Comparison of ENCODE assay signal across 8 cellular contexts in genomic region chr1:62800825-62801306, GRCh38. TPM values are rescaled to one million over a fixed set of nuclear protein-coding genes. Genes with fewer than 3 reads are reported as not detected.
DNase-seq lines count a peak whose midpoint lies in the region; ATAC-seq, FAIRE-seq and TF ChIP-seq lines count a peak whose summit lies in the region.

No MANE protein-coding gene starts in this region.

- peak; percentile 99 for ATAC-seq in GM21515 (IDR thresholded peaks at IDR 0.05; ENCODE audit: unreplicated experiment)
- ATAC-seq in HG03558 (IDR thresholded peaks at IDR 0.05; ENCODE audit: extremely low read depth, unreplicated experiment): peak; percentile 99
- ATAC-seq in central memory CD8-positive, alpha-beta T cell (replicated peaks; ENCODE audit: extremely low read depth, poor library complexity, severe bottlenecking): peak; percentile 52
- no peak for ATAC-seq in GM23338

- no peak for TF ChIP-seq CTCF in GM23338 (conservative IDR thresholded peaks at IDR 0.05; ENCODE audit: low read depth in 2 of 2)

- intact Hi-C loops in activated CD4-positive, alpha-beta T cell treated with anti-CD3 and anti-CD28 coated beads, Interleukin-2, amount 10 ng/mL, durations not matched to agents 24 days and 14 days (cut with micrococcal nuclease): no loop called here

- peaks cover 4% of the 10 kb centered on the region for H3K36me3 Mint-ChIP-seq in central memory CD8-positive, alpha-beta T cell (ENCODE audit: insufficient read depth)
- no peaks in the 10 kb centered on the region for H3K36me3 Mint-ChIP-seq in GM23338 (ENCODE audit: low read depth)
- peaks cover 3 to 20% (median 4%) of the 10 kb centered on the region in 3 donors for H3K36me3 Mint-ChIP-seq in CD8-positive, alpha-beta memory T cell
- H3K36me3 Mint-ChIP-seq in activated CD4-positive, alpha-beta T cell treated with anti-CD3 and anti-CD28 coated beads, Interleukin-2, amount 10 ng/mL, durations not matched to agents 24 days and 14 days (ENCODE audit: low read depth): peaks cover 1% of the 10 kb centered on the region

- no peaks in the 10 kb centered on the region for H3K27me3 Mint-ChIP-seq in central memory CD8-positive, alpha-beta T cell
- H3K27me3 Mint-ChIP-seq in GM23338 (ENCODE audit: insufficient read depth, low read depth, poor library complexity): no peaks in the 10 kb centered on the region
- no peaks in the 10 kb centered on the region for H3K27me3 Mint-ChIP-seq in CD8-positive, alpha-beta memory T cell
- H3K27me3 Mint-ChIP-seq in activated CD4-positive, alpha-beta T cell treated with anti-CD3 and anti-CD28 coated beads, Interleukin-2, amount 10 ng/mL, durations not matched to agents 24 days and 14 days: no peaks in the 10 kb centered on the region

- no peaks in the 10 kb centered on the region for H3F3A ChIP-seq in GM23338 (replicated peaks; ENCODE audit: low read depth)

- H2AFZ ChIP-seq in GM23338: no peak overlapping the region

- H3K27ac ChIP-seq in GM23338 (ENCODE audit: low read depth): no peak overlapping the region
- H3K27ac ChIP-seq in CD8-positive, alpha-beta memory T cell (ENCODE audit: low read depth, low read length): no peak overlapping the region

- no peak overlapping the region for H3K27ac Mint-ChIP-seq in central memory CD8-positive, alpha-beta T cell (ENCODE audit: low read depth)
- H3K27ac Mint-ChIP-seq in GM23338: no peak overlapping the region
- H3K27ac Mint-ChIP-seq in CD8-positive, alpha-beta memory T cell: no peak overlapping the region
- H3K27ac Mint-ChIP-seq in activated CD4-positive, alpha-beta T cell treated with anti-CD3 and anti-CD28 coated beads, Interleukin-2, amount 10 ng/mL, durations not matched to agents 24 days and 14 days: no peak overlapping the region

- peak; percentile 94 for FAIRE-seq in GM12891 (lab: Jason Lieb, UNC)

- H3K27me3 ChIP-seq in GM23338 (ENCODE audit: insufficient read depth): no peaks in the 10 kb centered on the region
- H3K27me3 ChIP-seq in CD8-positive, alpha-beta memory T cell (ENCODE audit: insufficient read depth, low read length, poor library complexity, severe bottlenecking): no peaks in the 10 kb centered on the region

- no peaks in the 10 kb centered on the region for H3K4me1 ChIP-seq in GM23338 (ENCODE audit: insufficient read depth)
- no peaks in the 10 kb centered on the region for H3K4me1 ChIP-seq in CD8-positive, alpha-beta memory T cell (ENCODE audit: insufficient read depth, low read length)

- TF ChIP-seq POLR2A in GM12891 (IDR thresholded peaks at IDR 0.05; ENCODE audit: low read depth, low read length): peak; percentile 62

- H3K4me3 Mint-ChIP-seq in central memory CD8-positive, alpha-beta T cell: no peak overlapping the region
- no peak overlapping the region for H3K4me3 Mint-ChIP-seq in GM23338
- H3K4me3 Mint-ChIP-seq in CD8-positive, alpha-beta memory T cell: no peak overlapping the region
- H3K4me3 Mint-ChIP-seq in activated CD4-positive, alpha-beta T cell treated with anti-CD3 and anti-CD28 coated beads, Interleukin-2, amount 10 ng/mL, durations not matched to agents 24 days and 14 days: no peak overlapping the region

- H3K79me2 ChIP-seq in GM23338 (replicated peaks; ENCODE audit: insufficient read depth): peaks cover 14% of the 10 kb centered on the region

- CTCF ChIA-PET in CD8-positive, alpha-beta memory T cell (lab: Charles Lee): no interaction called here

- no peaks in the 10 kb centered on the region for H3K36me3 ChIP-seq in GM23338 (ENCODE audit: insufficient read depth)
- H3K36me3 ChIP-seq in CD8-positive, alpha-beta memory T cell (ENCODE audit: insufficient read depth, low read length): no peaks in the 10 kb centered on the region

- no peaks in the 10 kb centered on the region for H3K9me3 Mint-ChIP-seq in central memory CD8-positive, alpha-beta T cell
- H3K9me3 Mint-ChIP-seq in GM23338: no peaks in the 10 kb centered on the region
- no peaks in the 10 kb centered on the region for H3K9me3 Mint-ChIP-seq in CD8-positive, alpha-beta memory T cell
- H3K9me3 Mint-ChIP-seq in activated CD4-positive, alpha-beta T cell treated with anti-CD3 and anti-CD28 coated beads, Interleukin-2, amount 10 ng/mL, durations not matched to agents 24 days and 14 days: no peaks in the 10 kb centered on the region

- no peaks in the 10 kb centered on the region for H4K20me1 ChIP-seq in GM23338 (replicated peaks; ENCODE audit: insufficient read depth)

- H3K4me3 ChIP-seq in GM23338: no peak overlapping the region
- H3K4me3 ChIP-seq in CD8-positive, alpha-beta memory T cell (ENCODE audit: low read length): no peak overlapping the region

- no peaks in the 10 kb centered on the region for H3K9me2 ChIP-seq in GM23338 (ENCODE audit: insufficient read depth)

- DNase-seq in GM12891 (ENCODE audit: insufficient read length, low spot score) (peak; percentile 31), GM23338 (ENCODE audit: low spot score) (no peak), NCI-H1048 (lab: John Stamatoyannopoulos, UW) (no peak)
- DNase-seq in central memory CD8-positive, alpha-beta T cell (ENCODE audit: low spot score in 2 of 2): no peak
- no peak for DNase-seq in CD8-positive, alpha-beta memory T cell
- DNase-seq in activated CD4-positive, alpha-beta T cell treated with anti-CD3 and anti-CD28 coated beads, Interleukin-2, amount 10 ng/mL, durations not matched to agents 24 days and 14 days: no peak

- H3K4me1 Mint-ChIP-seq in central memory CD8-positive, alpha-beta T cell: peaks cover 8% of the 10 kb centered on the region
- H3K4me1 Mint-ChIP-seq in GM23338: no peaks in the 10 kb centered on the region; the same call in 2 of the 3 replicates
- peaks cover 4 to 9% (median 7%) of the 10 kb centered on the region in 3 donors for H3K4me1 Mint-ChIP-seq in CD8-positive, alpha-beta memory T cell
- peaks cover 13% of the 10 kb centered on the region for H3K4me1 Mint-ChIP-seq in activated CD4-positive, alpha-beta T cell treated with anti-CD3 and anti-CD28 coated beads, Interleukin-2, amount 10 ng/mL, durations not matched to agents 24 days and 14 days

- POLR2A ChIA-PET in CD8-positive, alpha-beta memory T cell (lab: Charles Lee): no interaction called here

- H3K4me2 ChIP-seq in GM23338: no peak overlapping the region

- no peaks in the 10 kb centered on the region for H3K9me3 ChIP-seq in CD8-positive, alpha-beta memory T cell (ENCODE audit: low read length)

TF ChIP-seq in GM12891, 5 proteins besides CTCF, POLR2A, EP300 and RAD21:
- TF ChIP-seq POU2F2 (IDR thresholded peaks at IDR 0.05; ENCODE audit: low read depth, low read length): no peak
- peak; percentile 100 for TF ChIP-seq SPI1 (IDR thresholded peaks at IDR 0.05; ENCODE audit: low read depth, low read length)
- peak; percentile 35; the same call in 1 of the 2 replicates for TF ChIP-seq POLR2AphosphoS5 (IDR thresholded peaks at IDR 0.05; ENCODE audit: low read depth, low read length)
- TF ChIP-seq PAX5 (IDR thresholded peaks at IDR 0.05; ENCODE audit: insufficient read depth, low read length, severe bottlenecking): no peak
- no peak for TF ChIP-seq TAF1 (IDR thresholded peaks at IDR 0.05; ENCODE audit: low read depth, low read length)
TF ChIP-seq in GM12891: peak in this region for 2.

TF ChIP-seq in GM23338, 12 proteins besides CTCF, POLR2A, EP300 and RAD21 (continues in another document):
- TF ChIP-seq CREB1 (CRISPR knock-in tag; IDR thresholded peaks at IDR 0.05; ENCODE audit: low read depth): no peak
- TF ChIP-seq ZNF331 (CRISPR knock-in tag; IDR thresholded peaks at IDR 0.05; ENCODE audit: low read depth): no peak
- no peak for TF ChIP-seq JUNB (IDR thresholded peaks at IDR 0.05; ENCODE audit: unreplicated experiment)
- no peak for TF ChIP-seq EZH2 (IDR thresholded peaks at IDR 0.05; ENCODE audit: low read depth, unreplicated experiment)
- TF ChIP-seq STAT1 (IDR thresholded peaks at IDR 0.05; ENCODE audit: unreplicated experiment): no peak
- TF ChIP-seq POLR2AphosphoS5 (IDR thresholded peaks at IDR 0.05; ENCODE audit: low read depth): no peak
- no peak for TF ChIP-seq REST (IDR thresholded peaks at IDR 0.05; ENCODE audit: unreplicated experiment)

RNA-seq across cellular contexts. Expression of gene ATG4C, which starts 16.9 kb away (rescaled TPM):
- 8.4 TPM for polyA plus RNA-seq in GM12891 (2012; ENCODE audit: low read depth, missing spikeins)
- total RNA-seq in GM23338 (2014; rRNA removed; shearing (Covaris generic)): 15.7 and 22.1 TPM in 2 replicates
- 13.7 and 18.6 TPM in 2 replicates for polyA plus RNA-seq in GM23338 (2016; fragmentation: Nextera tagmentation; extraction: Ambion mirVana)
- 10 to 100 TPM; 17.7 to 20.0 TPM for total RNA-seq in CD8-positive, alpha-beta memory T cell
- polyA plus RNA-seq in CD8-positive, alpha-beta memory T cell: 13.4 TPM
- total RNA-seq in activated CD4-positive, alpha-beta T cell treated with anti-CD3 and anti-CD28 coated beads, Interleukin-2, amount 10 ng/mL, durations not matched to agents 24 days and 14 days: 8.9 and 10.2 TPM in 2 replicates
